24 cellular contexts compared by ENCODE assay signal in the genomic region with DNA sequence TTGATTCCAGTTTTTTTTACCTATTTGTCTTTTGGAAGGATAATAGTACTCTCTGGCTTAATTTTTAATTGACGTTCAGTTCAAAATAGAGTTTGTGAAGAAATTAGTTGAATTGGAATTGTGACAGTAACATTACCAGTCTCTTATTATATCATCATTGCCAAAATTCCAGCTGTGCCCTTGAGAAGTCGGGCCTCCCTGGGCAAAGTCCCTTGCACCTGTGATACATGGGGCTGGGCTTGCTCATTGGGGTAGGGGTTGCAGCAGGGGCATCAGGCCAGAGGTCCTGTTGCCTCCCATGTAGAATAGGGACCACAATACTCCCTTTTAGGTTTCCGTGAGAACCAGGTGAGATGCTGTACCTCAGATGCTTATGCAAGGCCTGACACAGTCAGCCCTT.
"Had no signal": no experiment of that assay in that cellular context is flagged by ENCODE, and none has a peak within 500 bp of the region (broad histone marks: within the 10 kb centered on the region; RNA-seq: fewer than 3 reads in every experiment).

No MANE protein-coding gene starts in this region.

- H3K4me1 ChIP-seq: SJSA1 had no signal

- H3K36me3 ChIP-seq: MG63, SJSA1 had no signal

- FAIRE-seq: RCC 7860 had no signal

- H3K27ac ChIP-seq: SJSA1, SK-N-MC had no signal

- H3K9me3 ChIP-seq: MG63, SJSA1 had no signal

- H3K4me3 ChIP-seq: MG63, SJSA1, SK-N-MC had no signal

- DNase-seq: IMR-90, Karpas-422, KG1, MG63, NCI-H1092, NCI-H1105 treated with DMSO at 0.1 percent for 48 hours, NCI-H1417 treated with DMSO at 0.1 percent for 48 hours, NCI-H146, NCI-H1694 treated with DMSO at 0.1 percent for 48 hours, NCI-H1930, NCI-H2081 treated with DMSO at 0.1 percent for 48 hours, NCI-H2171, NCI-H226, NCI-H446, NCI-H510A, NCI-H524 treated with DMSO at 0.1 percent for 48 hours, NCI-H69, NCI-H774, Right ventricle myocardium superior, RPMI8226, SIG-M5 had no signal

- H3K27me3 ChIP-seq: MG63, SJSA1 had no signal
